Comparison of ENCODE assay signal across 8 cellular contexts in genomic region chr6:118651282-118652050, GRCh38. TPM values are rescaled to one million over a fixed set of nuclear protein-coding genes. Genes with fewer than 3 reads are reported as not detected.
A peak's percentile ranks its signal among the peaks of the same experiment; 100 is the strongest.
DNase-seq lines count a peak whose midpoint lies in the region; ATAC-seq, FAIRE-seq and TF ChIP-seq lines count a peak whose summit lies in the region.

CEP85L (minus strand) TSS chr6:118651591; CDS start chr6:118651269, 322 bp downstream.

- H3K27ac ChIP-seq in spleen: peak within 1 kb of the TSS; percentile 92 to 97 (median 96)

- CTCF ChIA-PET in WTC11 (lab: Charles Lee): interaction anchor here (0.6 to 1.2 kb wide), 7 partner anchors 15 to 1306 kb away, joined by 3 to 4 read pairs (median 3); no protein-coding TSS in a partner anchor

- DNase-seq in AG08396 (ENCODE audit: low spot score) (peak; percentile 95), NCI-H226 (peak; percentile 85), WTC11 (ENCODE audit: low spot score) (peak; percentile 92), bronchial epithelial cell (ENCODE audit: low read depth) (peak; percentile 72), immature natural killer cell (peak; percentile 85 to 89 (median 86)), spleen (peak; percentile 98)

- H3K27ac Mint-ChIP-seq in WTC11: peak within 1 kb of the TSS; percentile 98
- H3K27ac Mint-ChIP-seq in immature natural killer cell: peak within 1 kb of the TSS; percentile 81 to 96 (median 94)

- peak within 1 kb of the TSS; percentile 96 for H3K4me3 ChIP-seq in bronchial epithelial cell (ENCODE audit: low read depth, low read length)
- H3K4me3 ChIP-seq in spleen: peak within 1 kb of the TSS; percentile 59 to 92 (median 81)

- ATAC-seq in GM19023 (IDR thresholded peaks at IDR 0.05; ENCODE audit: unreplicated experiment) (peak; percentile 89), HG03196 (IDR thresholded peaks at IDR 0.05; ENCODE audit: unreplicated experiment) (peak; percentile 87), WTC11 (peak; percentile 89)

- no peaks in the 10 kb centered on the region for H3K9me3 ChIP-seq in spleen

- H3K27me3 Mint-ChIP-seq in WTC11 (ENCODE audit: low read depth) (no peaks in the 10 kb centered on the region; the same call in 1 of the 2 replicates), immature natural killer cell (ENCODE audit: low read depth in 3 of 3) (peaks cover 0 to 4% (median 0%) of the 10 kb centered on the region in 3 donors)

- H3K36me3 ChIP-seq in bronchial epithelial cell (ENCODE audit: control insufficient read depth, insufficient read depth, low read length) (no peaks in the 10 kb centered on the region), spleen (no peaks in the 10 kb centered on the region)

- H3K36me3 Mint-ChIP-seq in WTC11 (no peaks in the 10 kb centered on the region), immature natural killer cell (no peaks in the 10 kb centered on the region)

- FAIRE-seq in bronchial epithelial cell (lab: Jason Lieb, UNC): no peak

- peaks cover 5 to 53% (median 20%) of the 10 kb centered on the region in 6 donors for H3K4me1 ChIP-seq in spleen

- no peaks in the 10 kb centered on the region for H3K27me3 ChIP-seq in bronchial epithelial cell (ENCODE audit: control insufficient read depth, insufficient read depth, low read length)
- no peaks in the 10 kb centered on the region for H3K27me3 ChIP-seq in spleen (replicated peaks in 1 of 7)

- intact Hi-C loops in spleen (cut with DNase I; ENCODE audit: low total_unique reads): loop anchor here (10.0 kb wide), 2 partner anchors 53 to 123 kb away; no protein-coding TSS in a partner anchor

- TF ChIP-seq CTCF in WTC11 (IDR thresholded peaks at IDR 0.05) (no peak), bronchial epithelial cell (IDR thresholded peaks at IDR 0.05; ENCODE audit: insufficient read depth, low read length, severe bottlenecking) (no peak), spleen (IDR thresholded peaks at IDR 0.05 in 8 of 11, conservative IDR thresholded peaks at IDR 0.05 in 3 of 11) (peak in 2 of 11 experiments; percentile 15 to 42)

- TF ChIP-seq POLR2A in spleen (IDR thresholded peaks at IDR 0.05): peak in 1 of 3 donors; percentile 77

- H3K4me1 Mint-ChIP-seq in WTC11: peaks cover 25% of the 10 kb centered on the region
- peaks cover 31 to 39% of the 10 kb centered on the region in 2 donors for H3K4me1 Mint-ChIP-seq in immature natural killer cell

- POLR2A ChIA-PET in WTC11 (lab: Charles Lee): interaction anchor here (0.5 to 1.8 kb wide), 6 partner anchors 10 to 1692 kb away, joined by 3 to 7 read pairs (median 4); no protein-coding TSS in a partner anchor

- H3K4me3 Mint-ChIP-seq in WTC11: peak within 1 kb of the TSS; percentile 81
- H3K4me3 Mint-ChIP-seq in immature natural killer cell: peak within 1 kb of the TSS; percentile 89 to 98 (median 94)

- H3K9me3 Mint-ChIP-seq in WTC11: no peaks in the 10 kb centered on the region
- H3K9me3 Mint-ChIP-seq in immature natural killer cell: no peaks in the 10 kb centered on the region

- 0 to 1% (median 0%) methylated on average over 16 to 77 of the region's 77 CpGs for WGBS in spleen, 5 donors

TF ChIP-seq in WTC11, 78 proteins besides CTCF, POLR2A, EP300 and RAD21 (continues in another document):
- TF ChIP-seq FOXJ3 (CRISPR knock-in tag; IDR thresholded peaks at IDR 0.05; ENCODE audit: borderline replicate concordance) (no peak), ZNF396 (CRISPR knock-in tag; IDR thresholded peaks at IDR 0.05; ENCODE audit: borderline replicate concordance) (no peak), ETV6 (CRISPR knock-in tag; IDR thresholded peaks at IDR 0.05) (peak; percentile 13; the same call in 1 of the 2 replicates), GRHL2 (CRISPR knock-in tag; IDR thresholded peaks at IDR 0.05; ENCODE audit: insufficient replicate concordance, severe bottlenecking) (no peak), ZBTB21 (CRISPR knock-in tag; IDR thresholded peaks at IDR 0.05; ENCODE audit: borderline replicate concordance) (no peak), SP1 (CRISPR knock-in tag; conservative IDR thresholded peaks at IDR 0.05) (peak; percentile 53; the same call in 1 of the 2 replicates), JUN (CRISPR knock-in tag; IDR thresholded peaks at IDR 0.05) (no peak), FOXK1 (CRISPR knock-in tag; IDR thresholded peaks at IDR 0.05) (peak; percentile 33; the same call in 1 of the 2 replicates), MLX (CRISPR knock-in tag; IDR thresholded peaks at IDR 0.05) (0 out of 2 replicates have a peak, but pooled peaks have one; percentile 8), E2F5 (CRISPR knock-in tag; IDR thresholded peaks at IDR 0.05) (0 out of 2 replicates have a peak, but pooled peaks have one; percentile 25), E2F4 (CRISPR knock-in tag; IDR thresholded peaks at IDR 0.05; ENCODE audit: borderline replicate concordance, low read depth) (no peak), RELA (CRISPR knock-in tag; IDR thresholded peaks at IDR 0.05; ENCODE audit: borderline replicate concordance) (0 out of 2 replicates have a peak, but pooled peaks have one; percentile 42), ZNF121 (CRISPR knock-in tag; IDR thresholded peaks at IDR 0.05) (peak; percentile 94), SMAD3 (CRISPR knock-in tag; IDR thresholded peaks at IDR 0.05; ENCODE audit: borderline replicate concordance) (peak; percentile 56; the same call in 1 of the 2 replicates), FOXP4 (CRISPR knock-in tag; IDR thresholded peaks at IDR 0.05) (no peak), MAX (CRISPR knock-in tag; IDR thresholded peaks at IDR 0.05) (peak; percentile 58; the same call in 1 of the 2 replicates), ERG (CRISPR knock-in tag; IDR thresholded peaks at IDR 0.05) (no peak), TEAD4 (CRISPR knock-in tag; IDR thresholded peaks at IDR 0.05) (no peak), MXD4 (CRISPR knock-in tag; IDR thresholded peaks at IDR 0.05; ENCODE audit: borderline replicate concordance) (no peak), SOX15 (CRISPR knock-in tag; IDR thresholded peaks at IDR 0.05) (no peak)

RNA-seq across cellular contexts. Expression of gene CEP85L, which starts in this region (rescaled TPM):
- 19.6 to 32.5 TPM (median 21.8 TPM) in 3 replicates for total RNA-seq in WTC11 (2021)
- total RNA-seq in bronchial epithelial cell: 6.7 and 7.1 TPM in 2 replicates
- 10 to 100 TPM; 20.1 to 23.5 (median 21.5) TPM for polyA plus RNA-seq in immature natural killer cell
- 10 to 100 TPM; 26.0 to 46.5 (median 33.4) TPM for total RNA-seq in spleen
- 1 to 10 TPM; 6.3 to 8.2 (median 6.6) TPM for polyA plus RNA-seq in spleen

Comparison
In these comparisons a context has a peak if more than half of its experiments do, and no peak if none do; other contexts are left out.
1. Peak in every context shown above with its lines: DNase-seq, ATAC-seq, H3K4me3 ChIP-seq and H3K27ac ChIP-seq.